9 cellular contexts compared by ENCODE assay signal in genomic region chr2:120771556-120772208, GRCh38. TPM values are rescaled to one million over a fixed set of nuclear protein-coding genes. Genes with fewer than 3 reads are reported as not detected.
A peak's percentile ranks its signal among the peaks of the same experiment; 100 is the strongest.
DNase-seq lines count a peak whose midpoint lies in the region; TF ChIP-seq lines count a peak whose summit lies in the region.
"Had no signal": no experiment of that assay in that cellular context is flagged by ENCODE, and none has a peak within 500 bp of the region (broad histone marks: within the 10 kb centered on the region; RNA-seq: fewer than 3 reads in every experiment).

No MANE protein-coding gene starts in this region.

- no peaks in the 10 kb centered on the region for H3K9me3 ChIP-seq in transverse colon
- H3K9me3 ChIP-seq: ascending aorta had no signal

- no peak for TF ChIP-seq CTCF in HFFc6 (IDR thresholded peaks at IDR 0.05)
- no peak for TF ChIP-seq CTCF in brain microvascular endothelial cell (IDR thresholded peaks at IDR 0.05; ENCODE audit: low read depth, low read length, missing control alignments)
- TF ChIP-seq CTCF in kidney epithelial cell (IDR thresholded peaks at IDR 0.05; ENCODE audit: insufficient read depth, low read length, poor library complexity, severe bottlenecking), result no peak
- no peak for TF ChIP-seq CTCF in transverse colon (IDR thresholded peaks at IDR 0.05)

- TF ChIP-seq EP300 in transverse colon (IDR thresholded peaks at IDR 0.05; ENCODE audit: low read depth), result no peak

- H3K4me3 ChIP-seq in brain microvascular endothelial cell (ENCODE audit: low read depth, low read length), result no peak overlapping the region
- H3K4me3 ChIP-seq in kidney epithelial cell (ENCODE audit: low read depth, low read length), result no peak overlapping the region
- H3K4me3 ChIP-seq in transverse colon, result no peak overlapping the region
- H3K4me3 ChIP-seq: ascending aorta had no signal

- H3K4me3 Mint-ChIP-seq in HFFc6, result peak overlapping the region; percentile 77

- intact Hi-C loops in transverse colon (cut with DNase I; ENCODE audit: low total_unique reads), result no loop called here

- H3K4me1 ChIP-seq in transverse colon, result peaks cover 0 to 10% (median 3%) of the 10 kb centered on the region in 4 donors
- H3K4me1 ChIP-seq: ascending aorta had no signal

- H3K27me3 Mint-ChIP-seq in HFFc6 (ENCODE audit: insufficient read depth), result peaks cover 6% of the 10 kb centered on the region

- H3K9me3 Mint-ChIP-seq in HFFc6, result no peaks in the 10 kb centered on the region

- H3K27ac ChIP-seq in brain microvascular endothelial cell, result peak overlapping the region; percentile 91
- H3K27ac ChIP-seq in transverse colon, result peak overlapping the region; percentile 9 to 59 (median 40)

- DNase-seq in HFFc6 (peak; percentile 96), brain microvascular endothelial cell (peak; percentile 89), kidney epithelial cell (ENCODE audit: low read depth) (peak; percentile 67), transverse colon (peak; percentile 32), NOMO-1 treated with dmso at 0.1 percent for 144 hours (lab: John Stamatoyannopoulos, UW; ENCODE audit: unreplicated experiment) (no peak), NCI-H1694 (lab: John Stamatoyannopoulos, UW) (no peak), DMS53 (lab: John Stamatoyannopoulos, UW) (no peak)
- DNase-seq: NCI-H2081 treated with DMSO at 0.1 percent for 48 hours had no signal

- H3K27ac Mint-ChIP-seq in HFFc6, result peak overlapping the region; percentile 93

- WGBS in transverse colon (ENCODE audit: low coverage in 1 of 2), 2 donors, result 60% methylated on average over 7 of the region's 7 CpGs; no CpG with 5 or more reads in 1 of the 2 donors

- in situ Hi-C loops in brain microvascular endothelial cell (cut with HindIII; ENCODE audit: low pct_ligation_motif_present, low sequenced_read_pairs) (no loop called here), transverse colon (cut with MboI; ENCODE audit: low pct_ligation_motif_present in 1 of 4, low pct_unique_long_range_greater_than_20kb in 1 of 4, low sequenced_read_pairs in 3 of 4) (no loop called here)

- H3K36me3 ChIP-seq in brain microvascular endothelial cell (replicated peaks), result no peaks in the 10 kb centered on the region
- no peaks in the 10 kb centered on the region for H3K36me3 ChIP-seq in kidney epithelial cell (ENCODE audit: control insufficient read depth, insufficient read depth, low read length)
- H3K36me3 ChIP-seq in transverse colon, result no peaks in the 10 kb centered on the region
- H3K36me3 ChIP-seq: ascending aorta had no signal

- no peak for TF ChIP-seq POLR2A in transverse colon (IDR thresholded peaks at IDR 0.05)

- peaks cover 4% of the 10 kb centered on the region for H3K36me3 Mint-ChIP-seq in HFFc6 (ENCODE audit: low read depth)

- H3K27me3 ChIP-seq in brain microvascular endothelial cell (replicated peaks) (no peaks in the 10 kb centered on the region), kidney epithelial cell (ENCODE audit: control insufficient read depth, insufficient read depth, low read length) (no peaks in the 10 kb centered on the region), transverse colon (no peaks in the 10 kb centered on the region)
- H3K27me3 ChIP-seq: ascending aorta had no signal

- peaks cover 76% of the 10 kb centered on the region for H3K4me1 Mint-ChIP-seq in HFFc6 (ENCODE audit: low read depth)

RNA-seq across cellular contexts. Expression of gene GLI2, which starts 36.0 kb away (rescaled TPM):
- total RNA-seq in HFFc6 (2021; fragmentation: NEBNext Ultra II Directional; extraction: Animal tissue kit (Norgen Biotek cat#: 25700)), result 10 to 100 TPM; 40.2 to 46.1 (median 41.9) TPM
- 4.8 and 4.9 TPM in 2 replicates for total RNA-seq in kidney epithelial cell
- 10 to 100 TPM in 1 of 4 donors, 1 to 10 TPM in 3; 1.1 to 15.1 (median 4.2) TPM for total RNA-seq in transverse colon

Comparison
In these comparisons a context has a peak if more than half of its experiments do, and no peak if none do; other contexts are left out.
1. DNase-seq: peak in HFFc6 (single experiment), brain microvascular endothelial cell (single experiment), kidney epithelial cell (single experiment) and transverse colon (single experiment); none in NOMO-1 treated with dmso at 0.1 percent for 144 hours (single experiment), NCI-H1694 (single experiment) and DMS53 (single experiment).